Comparison of ENCODE assay signal across 15 cellular contexts in genomic region chr12:101733166-101733565, GRCh38. TPM values are rescaled to one million over a fixed set of nuclear protein-coding genes. Genes with fewer than 3 reads are reported as not detected.
"Had no signal": no experiment of that assay in that cellular context is flagged by ENCODE, and none has a peak within 500 bp of the region (broad histone marks: within the 10 kb centered on the region; RNA-seq: fewer than 3 reads in every experiment).

No MANE protein-coding gene starts in this region.

- ATAC-seq: foreskin keratinocyte; left cardiac atrium; naive thymus-derived CD4-positive, alpha-beta T cell had no signal

- DNase-seq: activated CD4-positive, alpha-beta T cell treated with anti-CD3 and anti-CD28 coated beads, Interleukin-2, amount 10 ng/mL, durations not matched to agents 7 days and 5 days; activated gamma-delta T cell treated with Interleukin-2 at 50 U/mL for 16 hours; activated naive CD8-positive, alpha-beta T cell treated with anti-CD3 and anti-CD28 coated beads for 36 hours; brain microvascular endothelial cell; effector memory CD4-positive, alpha-beta T cell; foreskin keratinocyte; left cardiac atrium; midbrain; naive thymus-derived CD4-positive, alpha-beta T cell; stimulated activated CD4-positive, alpha-beta T cell treated with anti-CD3 and anti-CD28 coated beads, Interleukin-12 subunit alpha, Interleukin-12 subunit beta, amount 100 ng/mL, for 4 hours; stimulated activated CD4-positive, alpha-beta T cell treated with anti-CD3 and anti-CD28 coated beads, Interleukin-2, amount 100 ng/mL, for 24 hours had no signal

- H3K36me3 ChIP-seq: brain microvascular endothelial cell had no signal

- H3K4me1 ChIP-seq: foreskin keratinocyte, parathyroid adenoma had no signal

- H3K4me3 ChIP-seq: lung, thoracic aorta had no signal

- H3K79me2 ChIP-seq: parathyroid adenoma had no signal

- H2AFZ ChIP-seq: parathyroid adenoma had no signal

- H3K9ac ChIP-seq: parathyroid adenoma had no signal

- H3K9me3 ChIP-seq: thoracic aorta had no signal

- H3K27me3 ChIP-seq: brain microvascular endothelial cell, foreskin keratinocyte had no signal

- H3K27ac ChIP-seq: brain microvascular endothelial cell, foreskin keratinocyte, parathyroid adenoma, thoracic aorta had no signal

RNA-seq across cellular contexts. Expression of gene SYCP3, which starts 6.1 kb away (rescaled TPM):
- total RNA-seq: left cardiac atrium, thoracic aorta, ureter had no signal
